1 cellular context compared by ENCODE assay signal in genomic region chrY:11334151-11334550, GRCh38.
TF ChIP-seq lines count a peak whose summit lies in the region.

No MANE protein-coding gene starts in this region.

TF ChIP-seq in H1, 55 proteins besides CTCF, POLR2A, EP300 and RAD21 (continued from another document):
- TF ChIP-seq CHD7 (IDR thresholded peaks at IDR 0.05; ENCODE audit: insufficient replicate concordance, low read length) (no peak), JUN (IDR thresholded peaks at IDR 0.05; ENCODE audit: low read depth, low read length) (no peak), TAF1 (IDR thresholded peaks at IDR 0.05; ENCODE audit: low read depth, low read length) (no peak), POU5F1 (IDR thresholded peaks at IDR 0.05; ENCODE audit: low read depth, low read length) (no peak), POLR2AphosphoS5 (IDR thresholded peaks at IDR 0.05; ENCODE audit: low read depth, low read length) (no peak), HDAC6 (IDR thresholded peaks at IDR 0.05; ENCODE audit: low read depth, low read length) (no peak), CBX5 (IDR thresholded peaks at IDR 0.05; ENCODE audit: low read depth, low read length) (no peak)
TF ChIP-seq in H1: peak in this region for 0.
